1 cellular context compared by ENCODE assay signal in the genomic region with DNA sequence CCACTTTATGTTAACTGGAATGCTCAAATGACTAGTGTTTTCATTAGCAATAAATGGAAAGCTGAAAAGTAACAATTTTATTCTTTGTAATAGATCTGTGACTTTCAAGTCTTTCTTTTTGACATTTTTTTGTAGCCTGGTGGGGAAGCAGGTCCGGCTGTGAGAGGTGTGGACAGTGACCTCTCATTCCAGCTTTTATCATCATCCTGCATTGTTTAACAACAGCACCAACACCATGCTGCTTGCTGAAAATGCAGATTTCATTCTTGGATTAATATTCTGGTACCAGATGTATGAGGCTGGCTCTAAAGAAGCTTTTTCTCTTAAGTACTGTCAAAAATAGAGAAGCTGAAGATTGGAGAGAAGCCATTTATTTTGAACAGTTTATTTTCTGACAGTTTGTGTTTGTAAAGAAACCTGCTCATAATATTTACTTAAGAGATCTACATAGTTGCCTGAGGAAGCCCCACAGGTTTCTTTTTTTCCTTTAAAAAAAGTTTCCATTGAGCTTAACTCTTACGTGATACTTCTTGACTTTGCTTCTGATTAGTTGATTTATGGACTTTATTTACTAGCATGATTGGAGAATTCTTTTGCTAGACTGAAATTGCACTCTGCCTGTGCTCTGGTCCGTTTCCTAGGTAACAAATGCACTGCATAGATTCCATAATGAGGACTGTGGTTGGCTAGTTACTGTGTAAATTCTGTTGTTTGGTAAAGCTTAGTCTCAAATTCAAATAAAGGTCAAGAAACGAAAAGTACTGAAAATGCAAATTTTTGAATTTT.
TF ChIP-seq lines count a peak whose summit lies in the region.

No MANE protein-coding gene starts in this region.

TF ChIP-seq in HepG2, 621 proteins besides CTCF, POLR2A, EP300 and RAD21 (continued from another document):
- TF ChIP-seq, protein P1, sequence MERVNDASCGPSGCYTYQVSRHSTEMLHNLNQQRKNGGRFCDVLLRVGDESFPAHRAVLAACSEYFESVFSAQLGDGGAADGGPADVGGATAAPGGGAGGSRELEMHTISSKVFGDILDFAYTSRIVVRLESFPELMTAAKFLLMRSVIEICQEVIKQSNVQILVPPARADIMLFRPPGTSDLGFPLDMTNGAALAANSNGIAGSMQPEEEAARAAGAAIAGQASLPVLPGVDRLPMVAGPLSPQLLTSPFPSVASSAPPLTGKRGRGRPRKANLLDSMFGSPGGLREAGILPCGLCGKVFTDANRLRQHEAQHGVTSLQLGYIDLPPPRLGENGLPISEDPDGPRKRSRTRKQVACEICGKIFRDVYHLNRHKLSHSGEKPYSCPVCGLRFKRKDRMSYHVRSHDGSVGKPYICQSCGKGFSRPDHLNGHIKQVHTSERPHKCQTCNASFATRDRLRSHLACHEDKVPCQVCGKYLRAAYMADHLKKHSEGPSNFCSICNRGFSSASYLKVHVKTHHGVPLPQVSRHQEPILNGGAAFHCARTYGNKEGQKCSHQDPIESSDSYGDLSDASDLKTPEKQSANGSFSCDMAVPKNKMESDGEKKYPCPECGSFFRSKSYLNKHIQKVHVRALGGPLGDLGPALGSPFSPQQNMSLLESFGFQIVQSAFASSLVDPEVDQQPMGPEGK (CRISPR knock-in tag; IDR thresholded peaks at IDR 0.05) = no peak
- TF ChIP-seq ZNF883 (CRISPR knock-in tag; IDR thresholded peaks at IDR 0.05; ENCODE audit: not compliant biosample characterization) = no peak
- no peak for TF ChIP-seq GABPB1 (CRISPR knock-in tag; IDR thresholded peaks at IDR 0.05)
- peak; percentile 5; the same call in 1 of the 2 replicates for TF ChIP-seq FOXA3 (CRISPR knock-in tag; IDR thresholded peaks at IDR 0.05)
- no peak for TF ChIP-seq SMARCC2 (IDR thresholded peaks at IDR 0.05)
- TF ChIP-seq PPARG (CRISPR knock-in tag; conservative IDR thresholded peaks at IDR 0.05) = no peak
- TF ChIP-seq SOX6 (IDR thresholded peaks at IDR 0.05) = no peak
- TF ChIP-seq SOX6 (CRISPR knock-in tag; IDR thresholded peaks at IDR 0.05) = peak; percentile 39; the same call in 1 of the 2 replicates
- no peak for TF ChIP-seq KDM5B (CRISPR knock-in tag; IDR thresholded peaks at IDR 0.05; ENCODE audit: borderline replicate concordance)
- TF ChIP-seq, protein P2, sequence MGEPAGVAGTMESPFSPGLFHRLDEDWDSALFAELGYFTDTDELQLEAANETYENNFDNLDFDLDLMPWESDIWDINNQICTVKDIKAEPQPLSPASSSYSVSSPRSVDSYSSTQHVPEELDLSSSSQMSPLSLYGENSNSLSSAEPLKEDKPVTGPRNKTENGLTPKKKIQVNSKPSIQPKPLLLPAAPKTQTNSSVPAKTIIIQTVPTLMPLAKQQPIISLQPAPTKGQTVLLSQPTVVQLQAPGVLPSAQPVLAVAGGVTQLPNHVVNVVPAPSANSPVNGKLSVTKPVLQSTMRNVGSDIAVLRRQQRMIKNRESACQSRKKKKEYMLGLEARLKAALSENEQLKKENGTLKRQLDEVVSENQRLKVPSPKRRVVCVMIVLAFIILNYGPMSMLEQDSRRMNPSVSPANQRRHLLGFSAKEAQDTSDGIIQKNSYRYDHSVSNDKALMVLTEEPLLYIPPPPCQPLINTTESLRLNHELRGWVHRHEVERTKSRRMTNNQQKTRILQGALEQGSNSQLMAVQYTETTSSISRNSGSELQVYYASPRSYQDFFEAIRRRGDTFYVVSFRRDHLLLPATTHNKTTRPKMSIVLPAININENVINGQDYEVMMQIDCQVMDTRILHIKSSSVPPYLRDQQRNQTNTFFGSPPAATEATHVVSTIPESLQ (CRISPR knock-in tag; conservative IDR thresholded peaks at IDR 0.05) = no peak
- TF ChIP-seq, protein P3, sequence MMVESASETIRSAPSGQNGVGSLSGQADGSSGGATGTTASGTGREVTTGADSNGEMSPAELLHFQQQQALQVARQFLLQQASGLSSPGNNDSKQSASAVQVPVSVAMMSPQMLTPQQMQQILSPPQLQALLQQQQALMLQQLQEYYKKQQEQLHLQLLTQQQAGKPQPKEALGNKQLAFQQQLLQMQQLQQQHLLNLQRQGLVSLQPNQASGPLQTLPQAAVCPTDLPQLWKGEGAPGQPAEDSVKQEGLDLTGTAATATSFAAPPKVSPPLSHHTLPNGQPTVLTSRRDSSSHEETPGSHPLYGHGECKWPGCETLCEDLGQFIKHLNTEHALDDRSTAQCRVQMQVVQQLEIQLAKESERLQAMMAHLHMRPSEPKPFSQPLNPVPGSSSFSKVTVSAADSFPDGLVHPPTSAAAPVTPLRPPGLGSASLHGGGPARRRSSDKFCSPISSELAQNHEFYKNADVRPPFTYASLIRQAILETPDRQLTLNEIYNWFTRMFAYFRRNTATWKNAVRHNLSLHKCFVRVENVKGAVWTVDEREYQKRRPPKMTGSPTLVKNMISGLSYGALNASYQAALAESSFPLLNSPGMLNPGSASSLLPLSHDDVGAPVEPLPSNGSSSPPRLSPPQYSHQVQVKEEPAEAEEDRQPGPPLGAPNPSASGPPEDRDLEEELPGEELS (CRISPR knock-in tag; IDR thresholded peaks at IDR 0.05) = peak; percentile 49
- TF ChIP-seq ZKSCAN8 (CRISPR knock-in tag; IDR thresholded peaks at IDR 0.05; ENCODE audit: borderline replicate concordance) = no peak
- TF ChIP-seq ATM (IDR thresholded peaks at IDR 0.05; ENCODE audit: borderline replicate concordance) = no peak
- TF ChIP-seq, protein P4, sequence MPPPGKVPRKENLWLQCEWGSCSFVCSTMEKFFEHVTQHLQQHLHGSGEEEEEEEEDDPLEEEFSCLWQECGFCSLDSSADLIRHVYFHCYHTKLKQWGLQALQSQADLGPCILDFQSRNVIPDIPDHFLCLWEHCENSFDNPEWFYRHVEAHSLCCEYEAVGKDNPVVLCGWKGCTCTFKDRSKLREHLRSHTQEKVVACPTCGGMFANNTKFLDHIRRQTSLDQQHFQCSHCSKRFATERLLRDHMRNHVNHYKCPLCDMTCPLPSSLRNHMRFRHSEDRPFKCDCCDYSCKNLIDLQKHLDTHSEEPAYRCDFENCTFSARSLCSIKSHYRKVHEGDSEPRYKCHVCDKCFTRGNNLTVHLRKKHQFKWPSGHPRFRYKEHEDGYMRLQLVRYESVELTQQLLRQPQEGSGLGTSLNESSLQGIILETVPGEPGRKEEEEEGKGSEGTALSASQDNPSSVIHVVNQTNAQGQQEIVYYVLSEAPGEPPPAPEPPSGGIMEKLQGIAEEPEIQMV (CRISPR knock-in tag; IDR thresholded peaks at IDR 0.05; ENCODE audit: low read depth) = no peak
- TF ChIP-seq RFX3 (CRISPR knock-in tag; IDR thresholded peaks at IDR 0.05) = peak; percentile 47; the same call in 1 of the 2 replicates
- TF ChIP-seq FOXP1 (IDR thresholded peaks at IDR 0.05) = no peak
- peak; percentile 36; the same call in 1 of the 2 replicates for TF ChIP-seq FOXP1 (CRISPR knock-in tag; IDR thresholded peaks at IDR 0.05)
